1 cellular context compared by ENCODE assay signal in genomic region chr1:2198571-2198970, GRCh38.
TF ChIP-seq lines count a peak whose summit lies in the region.

No MANE protein-coding gene starts in this region.

TF ChIP-seq in HepG2, 621 proteins besides CTCF, POLR2A, EP300 and RAD21 (continued from another document):
- TF ChIP-seq SRY (CRISPR knock-in tag; IDR thresholded peaks at IDR 0.05): no peak
- TF ChIP-seq ZMYM3 (CRISPR knock-in tag; IDR thresholded peaks at IDR 0.05): no peak
- no peak for TF ChIP-seq MAFG (CRISPR knock-in tag; IDR thresholded peaks at IDR 0.05)
- peak; percentile 7 for TF ChIP-seq XRCC5 (optimal IDR thresholded peaks at IDR 0.05; ENCODE audit: low read length)
- no peak for TF ChIP-seq PRPF4 (IDR thresholded peaks at IDR 0.05; ENCODE audit: low read depth, low read length, poor library complexity, severe bottlenecking)
- no peak for TF ChIP-seq CENPBD1 (CRISPR knock-in tag; IDR thresholded peaks at IDR 0.05; ENCODE audit: borderline replicate concordance, low read depth)
- TF ChIP-seq SNRNP70 (IDR thresholded peaks at IDR 0.05; ENCODE audit: low read depth, low read length): no peak
